In the genomic region with DNA sequence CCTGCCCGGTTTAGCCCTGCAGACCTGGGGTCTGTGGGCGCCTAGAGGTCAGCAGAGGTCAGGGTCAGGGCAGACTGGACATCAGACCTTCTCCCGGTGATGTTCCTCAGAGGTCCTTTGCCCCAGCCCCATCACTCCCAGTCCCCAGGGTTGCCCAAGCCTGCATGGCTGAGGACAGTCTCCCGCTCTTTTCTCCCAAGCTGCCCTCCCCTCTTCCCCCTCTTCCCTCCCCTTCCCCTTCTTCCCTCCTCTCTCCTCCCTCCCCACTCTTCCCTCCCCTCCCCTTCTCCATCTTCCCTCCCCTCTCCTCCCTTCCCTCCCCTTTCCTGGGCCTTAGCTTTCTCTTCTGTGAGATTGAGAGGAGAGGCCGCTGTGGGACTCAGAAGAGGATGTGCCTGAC, we compare ENCODE assay signal across 14 cellular contexts. TPM values are rescaled to one million over a fixed set of nuclear protein-coding genes. Genes with fewer than 3 reads are reported as not detected.
DNase-seq lines count a peak whose midpoint lies in the region; ATAC-seq and TF ChIP-seq lines count a peak whose summit lies in the region.
"Had no signal": no experiment of that assay in that cellular context is flagged by ENCODE, and none has a peak within 500 bp of the region (broad histone marks: within the 10 kb centered on the region; RNA-seq: fewer than 3 reads in every experiment).

No MANE protein-coding gene starts in this region.

- H3K4ac ChIP-seq in H9 (ENCODE audit: low read depth, low read length) (no peak overlapping the region), mesendoderm (ENCODE audit: low read depth, low read length) (no peak overlapping the region)

- H3K4me1 ChIP-seq in Caco-2 (peaks cover 12% of the 10 kb centered on the region), H9 (ENCODE audit: insufficient read depth, low read length) (no peaks in the 10 kb centered on the region), mesendoderm (ENCODE audit: control insufficient read depth, low read depth, low read length) (no peaks in the 10 kb centered on the region)

- BruUV-seq in Caco-2 (replicated peaks; lab: Mats Ljungman, UMichigan), result no TSS peak

- H4K5ac ChIP-seq in H9 (ENCODE audit: insufficient read length, low read depth, low read length) (no peak overlapping the region), mesendoderm (ENCODE audit: low read length) (no peak overlapping the region)

- H3K4me2 ChIP-seq in H9 (ENCODE audit: insufficient read depth, insufficient read length, low read length) (no peak overlapping the region), mesendoderm (ENCODE audit: low read length) (no peak overlapping the region)
- H3K4me2 ChIP-seq: BLaER1 had no signal

- no peak overlapping the region for H2AFZ ChIP-seq in H9 (ENCODE audit: low read length)

- H3K27ac Mint-ChIP-seq in Caco-2 (ENCODE audit: unreplicated experiment) (no peak overlapping the region), H9 (no peak overlapping the region), WTC11 (no peak overlapping the region)
- H3K27ac Mint-ChIP-seq in naive thymus-derived CD8-positive, alpha-beta T cell, result no peak overlapping the region
- H3K27ac Mint-ChIP-seq: CD8-positive, alpha-beta memory T cell had no signal

- no peak overlapping the region for H3K56ac ChIP-seq in H9 (ENCODE audit: insufficient read length, low read depth, low read length)
- no peak overlapping the region for H3K56ac ChIP-seq in mesendoderm (ENCODE audit: low read length)

- H3K4me3 ChIP-seq in Caco-2 (ENCODE audit: low read depth, low read length) (no peak overlapping the region), mesendoderm (ENCODE audit: low read length) (no peak overlapping the region)
- H3K4me3 ChIP-seq: BLaER1 had no signal

- H2BK12ac ChIP-seq in H9 (ENCODE audit: insufficient read length, low read depth, low read length), result no peak overlapping the region

- no peaks in the 10 kb centered on the region for H3K79me2 ChIP-seq in H9 (ENCODE audit: insufficient read depth, low read length)
- no peaks in the 10 kb centered on the region for H3K79me2 ChIP-seq in mesendoderm (ENCODE audit: control insufficient read depth, insufficient read depth, low read length)

- H3K36me3 Mint-ChIP-seq in Caco-2 (ENCODE audit: insufficient read depth, unreplicated experiment) (no peaks in the 10 kb centered on the region), H9 (ENCODE audit: insufficient read depth in 1 of 3, low read depth in 3 of 3) (no peaks in the 10 kb centered on the region), WTC11 (no peaks in the 10 kb centered on the region)
- H3K36me3 Mint-ChIP-seq in naive thymus-derived CD8-positive, alpha-beta T cell, result peaks cover 0 to 4% (median 0%) of the 10 kb centered on the region in 3 donors
- H3K36me3 Mint-ChIP-seq: CD8-positive, alpha-beta memory T cell had no signal

- no peak overlapping the region for H2AK5ac ChIP-seq in H9 (ENCODE audit: insufficient read length, low read length)
- H2AK5ac ChIP-seq in mesendoderm (ENCODE audit: low read length), result no peak overlapping the region

- H2BK15ac ChIP-seq in H9 (ENCODE audit: low read depth, low read length) (no peak overlapping the region), mesendoderm (replicated peaks; ENCODE audit: low read depth) (no peak overlapping the region)

- no peak for TF ChIP-seq CTCF in Caco-2 (IDR thresholded peaks at IDR 0.05; ENCODE audit: insufficient read depth in 1 of 2, low read depth in 1 of 2, low read length in 1 of 2, severe bottlenecking in 1 of 2, unreplicated experiment in 1 of 2)
- TF ChIP-seq CTCF in H9 (conservative IDR thresholded peaks at IDR 0.05), result no peak
- TF ChIP-seq CTCF in WTC11 (IDR thresholded peaks at IDR 0.05), result no peak
- no peak for TF ChIP-seq CTCF in RWPE1 (conservative IDR thresholded peaks at IDR 0.05; ENCODE audit: low read depth)

- H3K79me1 ChIP-seq in H9 (ENCODE audit: insufficient read depth, low read depth, low read length, poor library complexity, severe bottlenecking), result no peaks in the 10 kb centered on the region
- no peaks in the 10 kb centered on the region for H3K79me1 ChIP-seq in mesendoderm (ENCODE audit: low read length)

- no peak overlapping the region for H4K8ac ChIP-seq in H9 (replicated peaks; ENCODE audit: insufficient read length, low read depth, low read length)
- no peak overlapping the region for H4K8ac ChIP-seq in mesendoderm (ENCODE audit: low read depth, low read length)

- H3K9me3 Mint-ChIP-seq in Caco-2 (ENCODE audit: unreplicated experiment) (no peaks in the 10 kb centered on the region), H9 (no peaks in the 10 kb centered on the region), WTC11 (no peaks in the 10 kb centered on the region)
- H3K9me3 Mint-ChIP-seq in naive thymus-derived CD8-positive, alpha-beta T cell, result no peaks in the 10 kb centered on the region
- H3K9me3 Mint-ChIP-seq: CD8-positive, alpha-beta memory T cell had no signal

- H3K14ac ChIP-seq in H9 (ENCODE audit: insufficient read depth, low read length), result no peak overlapping the region

- H3K27me3 ChIP-seq in Caco-2 (replicated peaks; ENCODE audit: control insufficient read depth, insufficient read depth, low read length) (no peaks in the 10 kb centered on the region), H9 (ENCODE audit: insufficient read depth, low read length) (peaks cover 78% of the 10 kb centered on the region), mesendoderm (ENCODE audit: insufficient read depth, low read length, poor library complexity) (peaks cover 64% of the 10 kb centered on the region)

- H3K27me3 Mint-ChIP-seq in Caco-2 (ENCODE audit: insufficient read depth, unreplicated experiment) (no peaks in the 10 kb centered on the region), H9 (ENCODE audit: low read depth) (peaks cover 94% of the 10 kb centered on the region), WTC11 (ENCODE audit: low read depth) (peaks cover 92% of the 10 kb centered on the region)
- H3K27me3 Mint-ChIP-seq in naive thymus-derived CD8-positive, alpha-beta T cell, result peaks cover 8 to 64% (median 29%) of the 10 kb centered on the region in 5 donors

- no CpG with 5 or more reads among the region's 5 CpGs for WGBS in H9 (ENCODE audit: extremely low coverage, insufficient read length, low lambda C conversion rate)
- no CpG with 5 or more reads among the region's 5 CpGs for WGBS in mesendoderm (ENCODE audit: extremely low coverage, insufficient coverage, low lambda C conversion rate)

- H3T11ph ChIP-seq in H9 (ENCODE audit: low read length), result no peak overlapping the region

- no peaks in the 10 kb centered on the region for H3K36me3 ChIP-seq in Caco-2 (ENCODE audit: control insufficient read depth, insufficient read depth, low read length)
- H3K36me3 ChIP-seq in mesendoderm (ENCODE audit: control insufficient read depth, insufficient read depth, low read length), result no peaks in the 10 kb centered on the region
- H3K36me3 ChIP-seq: BLaER1 had no signal

- intact Hi-C loops in Caco-2 (cut with micrococcal nuclease; ENCODE audit: unreplicated experiment), result no loop called here

- no peak overlapping the region for H2BK20ac ChIP-seq in H9 (ENCODE audit: low read depth, low read length, poor library complexity, severe bottlenecking)

- H3K18ac ChIP-seq in H9 (ENCODE audit: insufficient read length, low read depth, low read length), result no peak overlapping the region
- H3K18ac ChIP-seq in mesendoderm (ENCODE audit: low read length), result no peak overlapping the region

- H3K9me3 ChIP-seq in Caco-2 (no peaks in the 10 kb centered on the region), H9 (ENCODE audit: control insufficient read depth, low read depth, low read length) (no peaks in the 10 kb centered on the region)
- H3K9me3 ChIP-seq: A549 had no signal

- peak overlapping the region; percentile 11 for H3K4me3 Mint-ChIP-seq in Caco-2 (ENCODE audit: unreplicated experiment)
- H3K4me3 Mint-ChIP-seq in H9, result peak overlapping the region; percentile 45 to 71; a peak in 4 of 5 replicates
- H3K4me3 Mint-ChIP-seq in WTC11, result peak overlapping the region; percentile 35
- H3K4me3 Mint-ChIP-seq in naive thymus-derived CD8-positive, alpha-beta T cell, result no peak overlapping the region
- H3K4me3 Mint-ChIP-seq: CD8-positive, alpha-beta memory T cell had no signal

- POLR2A ChIA-PET in Caco-2 (lab: Charles Lee), result no interaction called here
- POLR2A ChIA-PET in WTC11 (lab: Charles Lee), result no interaction called here
- POLR2A ChIA-PET in naive thymus-derived CD8-positive, alpha-beta T cell (lab: Charles Lee), result no interaction called here
- POLR2A ChIA-PET in RWPE1 (lab: Yijun Ruan, JAX; ENCODE audit: low non-redundant PET), result no interaction called here

- peaks cover 10% of the 10 kb centered on the region for H3K4me1 Mint-ChIP-seq in Caco-2 (ENCODE audit: low read depth, unreplicated experiment)
- H3K4me1 Mint-ChIP-seq in H9, result peaks cover 14 to 52% of the 10 kb centered on the region in 2 experiments
- peaks cover 26% of the 10 kb centered on the region for H3K4me1 Mint-ChIP-seq in WTC11
- peaks cover 0 to 7% (median 6%) of the 10 kb centered on the region in 4 donors for H3K4me1 Mint-ChIP-seq in naive thymus-derived CD8-positive, alpha-beta T cell

- H3K23ac ChIP-seq in H9 (ENCODE audit: insufficient read length, low read depth, low read length) (no peak overlapping the region), mesendoderm (ENCODE audit: low read length) (no peak overlapping the region)

- no peaks in the 10 kb centered on the region for H4K20me1 ChIP-seq in H9 (ENCODE audit: control insufficient read depth, insufficient read depth, insufficient read length)

- H2BK5ac ChIP-seq in H9 (ENCODE audit: insufficient read length, low read length) (no peak overlapping the region), mesendoderm (ENCODE audit: low read length) (no peak overlapping the region)

- no peak overlapping the region for H3K27ac ChIP-seq in H9 (ENCODE audit: insufficient read length, low read depth, low read length)
- no peak overlapping the region for H3K27ac ChIP-seq in mesendoderm (ENCODE audit: low read depth, low read length)
- H3K27ac ChIP-seq in RWPE1, result no peak overlapping the region
- H3K27ac ChIP-seq: A549, BLaER1 had no signal

- H3K9ac ChIP-seq in H9 (ENCODE audit: extremely low read depth, insufficient read length, low read length) (no peak overlapping the region), mesendoderm (ENCODE audit: low read length) (no peak overlapping the region)
- H3K9ac ChIP-seq: BLaER1 had no signal

- no peak overlapping the region for H4K91ac ChIP-seq in H9 (ENCODE audit: insufficient read length, low read depth, low read length)

- no peak for ATAC-seq in WTC11
- ATAC-seq in naive thymus-derived CD8-positive, alpha-beta T cell, result no peak

- peaks cover 5% of the 10 kb centered on the region for H3K23me2 ChIP-seq in H9 (ENCODE audit: insufficient read length, low read depth, low read length, poor library complexity, severe bottlenecking)

- CTCF ChIA-PET in Caco-2 (lab: Charles Lee), result no interaction called here
- CTCF ChIA-PET in WTC11 (lab: Charles Lee), result interaction anchor here (0.5 to 3.0 kb wide), 8 partner anchors 22 to 73 kb away, joined by 3 to 12 read pairs (median 3); no protein-coding TSS in a partner anchor
- CTCF ChIA-PET in RWPE1 (lab: Yijun Ruan, JAX), result no interaction called here

- no peak overlapping the region for H2BK120ac ChIP-seq in H9 (ENCODE audit: low read depth, low read length, poor library complexity, severe bottlenecking)
- no peak overlapping the region for H2BK120ac ChIP-seq in mesendoderm (ENCODE audit: low read depth, low read length)

- DNase-seq in Caco-2 (no peak), H9 (no peak), WTC11 (ENCODE audit: low spot score) (no peak), mesendoderm (peak; percentile 82), RWPE1 (ENCODE audit: low spot score) (no peak), dedifferentiated amniotic fluid mesenchymal stem cell (ENCODE audit: extremely low spot score) (no peak)
- DNase-seq in naive thymus-derived CD8-positive, alpha-beta T cell, result no peak
- DNase-seq: AML-193; CD8-positive, alpha-beta memory T cell; DMS53; GF-D8 had no signal

RNA-seq across cellular contexts. Expression of gene LHX3, which starts 10.4 kb away (rescaled TPM):
- 1.1 and 1.2 TPM in 2 replicates for total RNA-seq in Caco-2 (2022)
- total RNA-seq in H9 (2021), result not detected in 2 replicates
- 0.11 TPM in 1 of 3 replicates, not detected in the others for total RNA-seq in WTC11 (2021)
- 0.01 TPM for polyA plus RNA-seq in mesendoderm (2013, experiment 1 of 2)
- not detected for polyA plus RNA-seq in mesendoderm (2013, experiment 2 of 2)
- total RNA-seq in naive thymus-derived CD8-positive, alpha-beta T cell, result not detected
- polyA plus RNA-seq in naive thymus-derived CD8-positive, alpha-beta T cell, result not detected
- total RNA-seq: CD8-positive, alpha-beta memory T cell; HT-29 had no signal
- polyA plus RNA-seq: CD8-positive, alpha-beta memory T cell had no signal

RNA-seq across cellular contexts. Expression of gene QSOX2, which starts 51.1 kb away (rescaled TPM):
- total RNA-seq in Caco-2 (2022), result 26.9 and 29.6 TPM in 2 replicates
- 25.0 and 25.8 TPM in 2 replicates for total RNA-seq in H9 (2021)
- 31.7 to 33.4 TPM (median 33.2 TPM) in 3 replicates for total RNA-seq in WTC11 (2021)
- 11.2 TPM for polyA plus RNA-seq in mesendoderm (2013, experiment 1 of 2)
- polyA plus RNA-seq in mesendoderm (2013, experiment 2 of 2), result 11.3 TPM
- total RNA-seq in naive thymus-derived CD8-positive, alpha-beta T cell, result 10 to 100 TPM; 15.5 to 15.9 TPM
- polyA plus RNA-seq in naive thymus-derived CD8-positive, alpha-beta T cell, result under 1 TPM; 0.50 to 0.86 (median 0.55) TPM

Comparison
In these comparisons a context has a peak if more than half of its experiments do, and no peak if none do; other contexts are left out.
1. H3K4me3 Mint-ChIP-seq: peak in Caco-2 (single experiment), H9 (2 of 2) and WTC11 (single experiment); none in naive thymus-derived CD8-positive, alpha-beta T cell (0 of 10).